Comparison of ENCODE assay signal across 3 cellular contexts in genomic region chr20:53787491-53787931, GRCh38.
TF ChIP-seq lines count a peak whose summit lies in the region.
"Not testable (repeated sequence)": the region's sequence is repeated elsewhere in the genome, so short reads cannot be mapped to it uniquely, and the experiment has no call there.

No MANE protein-coding gene starts in this region.

TF ChIP-seq in IMR-90, 13 proteins besides CTCF, POLR2A, EP300 and RAD21:
- peak; percentile 94 for TF ChIP-seq RCOR1 (IDR thresholded peaks at IDR 0.05; ENCODE audit: insufficient replicate concordance, low read length)

TF ChIP-seq in K562, 482 proteins besides CTCF, POLR2A, EP300 and RAD21:
- TF ChIP-seq RBM25 (IDR thresholded peaks at IDR 0.05; ENCODE audit: low read depth, low read length, severe bottlenecking) (peak; percentile 90), FOSL1 (tag; conservative IDR thresholded peaks at IDR 0.05) (peak; percentile 53), EWSR1 (IDR thresholded peaks at IDR 0.05; ENCODE audit: borderline replicate concordance, low read depth, partially characterized antibody) (peak; percentile 23), NR2C2 (tag; IDR thresholded peaks at IDR 0.05) (peak; percentile 4; the same call in 1 of the 2 replicates), MEF2D (tag; conservative IDR thresholded peaks at IDR 0.05; ENCODE audit: low read depth) (peak; percentile 92), ADNP (tag; IDR thresholded peaks at IDR 0.05) (peak; percentile 78; the same call in 1 of the 2 replicates), MEF2A (IDR thresholded peaks at IDR 0.05; ENCODE audit: control insufficient read depth, low read depth, low read length) (peak; percentile 88), KDM1A (IDR thresholded peaks at IDR 0.05) (peak in 1 of 2 experiments; percentile 54; a peak in 2 of 4 replicates), JUND (IDR thresholded peaks at IDR 0.05; ENCODE audit: borderline replicate concordance, low read depth, low read length) (0 out of 2 replicates have a peak, but pooled peaks have one; percentile 15), JUND (tag; IDR thresholded peaks at IDR 0.05; ENCODE audit: borderline replicate concordance, low read depth, low read length) (peak; percentile 50; the same call in 1 of the 3 replicates)
- TF ChIP-seq, protein P1, sequence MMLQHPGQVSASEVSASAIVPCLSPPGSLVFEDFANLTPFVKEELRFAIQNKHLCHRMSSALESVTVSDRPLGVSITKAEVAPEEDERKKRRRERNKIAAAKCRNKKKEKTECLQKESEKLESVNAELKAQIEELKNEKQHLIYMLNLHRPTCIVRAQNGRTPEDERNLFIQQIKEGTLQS (IDR thresholded peaks at IDR 0.05), result peak; percentile 57
- TF ChIP-seq, protein P1 (CRISPR knock-in tag; conservative IDR thresholded peaks at IDR 0.05), result not testable (repeated sequence)
- TF ChIP-seq NR2C2 (CRISPR knock-in tag; IDR thresholded peaks at IDR 0.05), result not testable (repeated sequence)
- TF ChIP-seq, protein P2, sequence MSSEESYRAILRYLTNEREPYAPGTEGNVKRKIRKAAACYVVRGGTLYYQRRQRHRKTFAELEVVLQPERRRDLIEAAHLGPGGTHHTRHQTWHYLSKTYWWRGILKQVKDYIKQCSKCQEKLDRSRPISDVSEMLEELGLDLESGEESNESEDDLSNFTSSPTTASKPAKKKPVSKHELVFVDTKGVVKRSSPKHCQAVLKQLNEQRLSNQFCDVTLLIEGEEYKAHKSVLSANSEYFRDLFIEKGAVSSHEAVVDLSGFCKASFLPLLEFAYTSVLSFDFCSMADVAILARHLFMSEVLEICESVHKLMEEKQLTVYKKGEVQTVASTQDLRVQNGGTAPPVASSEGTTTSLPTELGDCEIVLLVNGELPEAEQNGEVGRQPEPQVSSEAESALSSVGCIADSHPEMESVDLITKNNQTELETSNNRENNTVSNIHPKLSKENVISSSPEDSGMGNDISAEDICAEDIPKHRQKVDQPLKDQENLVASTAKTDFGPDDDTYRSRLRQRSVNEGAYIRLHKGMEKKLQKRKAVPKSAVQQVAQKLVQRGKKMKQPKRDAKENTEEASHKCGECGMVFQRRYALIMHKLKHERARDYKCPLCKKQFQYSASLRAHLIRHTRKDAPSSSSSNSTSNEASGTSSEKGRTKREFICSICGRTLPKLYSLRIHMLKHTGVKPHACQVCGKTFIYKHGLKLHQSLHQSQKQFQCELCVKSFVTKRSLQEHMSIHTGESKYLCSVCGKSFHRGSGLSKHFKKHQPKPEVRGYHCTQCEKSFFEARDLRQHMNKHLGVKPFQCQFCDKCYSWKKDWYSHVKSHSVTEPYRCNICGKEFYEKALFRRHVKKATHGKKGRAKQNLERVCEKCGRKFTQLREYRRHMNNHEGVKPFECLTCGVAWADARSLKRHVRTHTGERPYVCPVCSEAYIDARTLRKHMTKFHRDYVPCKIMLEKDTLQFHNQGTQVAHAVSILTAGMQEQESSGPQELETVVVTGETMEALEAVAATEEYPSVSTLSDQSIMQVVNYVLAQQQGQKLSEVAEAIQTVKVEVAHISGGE (CRISPR knock-in tag; IDR thresholded peaks at IDR 0.05), result peak in 1 of 3 experiments; percentile 73; a peak in 1 of 6 replicates

TF ChIP-seq in HepG2, 621 proteins besides CTCF, POLR2A, EP300 and RAD21:
- TF ChIP-seq KDM1A (CRISPR knock-in tag; IDR thresholded peaks at IDR 0.05) (peak; percentile 47; the same call in 1 of the 2 replicates), TOPORS (CRISPR knock-in tag; IDR thresholded peaks at IDR 0.05) (0 out of 2 replicates have a peak, but pooled peaks have one; percentile 64), REPIN1 (CRISPR knock-in tag; IDR thresholded peaks at IDR 0.05; ENCODE audit: borderline replicate concordance, low read depth) (0 out of 2 replicates have a peak, but pooled peaks have one; percentile 35), ARID2 (CRISPR knock-in tag; IDR thresholded peaks at IDR 0.05; ENCODE audit: borderline replicate concordance) (peak; percentile 76; the same call in 1 of the 2 replicates), THYN1 (CRISPR knock-in tag; IDR thresholded peaks at IDR 0.05; ENCODE audit: borderline replicate concordance, low read depth) (0 out of 2 replicates have a peak, but pooled peaks have one; percentile 2), ZNF629 (CRISPR knock-in tag; conservative IDR thresholded peaks at IDR 0.05) (peak; percentile 90), ZMYM3 (CRISPR knock-in tag; IDR thresholded peaks at IDR 0.05) (peak; percentile 53; the same call in 1 of the 2 replicates)
- TF ChIP-seq, protein P3, sequence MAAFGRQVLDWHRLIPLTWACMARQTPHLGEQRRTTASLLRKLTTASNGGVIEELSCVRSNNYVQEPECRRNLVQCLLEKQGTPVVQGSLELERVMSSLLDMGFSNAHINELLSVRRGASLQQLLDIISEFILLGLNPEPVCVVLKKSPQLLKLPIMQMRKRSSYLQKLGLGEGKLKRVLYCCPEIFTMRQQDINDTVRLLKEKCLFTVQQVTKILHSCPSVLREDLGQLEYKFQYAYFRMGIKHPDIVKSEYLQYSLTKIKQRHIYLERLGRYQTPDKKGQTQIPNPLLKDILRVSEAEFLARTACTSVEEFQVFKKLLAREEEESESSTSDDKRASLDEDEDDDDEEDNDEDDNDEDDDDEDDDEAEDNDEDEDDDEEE (CRISPR knock-in tag; IDR thresholded peaks at IDR 0.05), result 0 out of 2 replicates have a peak, but pooled peaks have one; percentile 8
